13 cellular contexts compared by ENCODE assay signal in genomic region chr19:32336259-32337111, GRCh38. TPM values are rescaled to one million over a fixed set of nuclear protein-coding genes. Genes with fewer than 3 reads are reported as not detected.
DNase-seq lines count a peak whose midpoint lies in the region; ATAC-seq, FAIRE-seq and TF ChIP-seq lines count a peak whose summit lies in the region.
"Had no signal": no experiment of that assay in that cellular context is flagged by ENCODE, and none has a peak within 500 bp of the region (broad histone marks: within the 10 kb centered on the region; RNA-seq: fewer than 3 reads in every experiment).

No MANE protein-coding gene starts in this region.

- H3K27ac ChIP-seq in K562 (ENCODE audit: extremely low read depth, low read depth, low read length) (no peak overlapping the region), tibial nerve (peak overlapping the region in 2 of 4 donors; percentile 51 to 65)
- H3K27ac ChIP-seq: 22Rv1 had no signal

- TF ChIP-seq POLR2A in K562 (conservative IDR thresholded peaks at IDR 0.05) (no peak), tibial nerve (IDR thresholded peaks at IDR 0.05) (no peak)

- no peaks in the 10 kb centered on the region for H3K9me1 ChIP-seq in K562 (ENCODE audit: control insufficient read depth, insufficient read depth, low read length)

- FAIRE-seq in K562 (lab: Jason Lieb, UNC) = peak; percentile 66

- H3K4me1 ChIP-seq in K562 (replicated peaks in 1 of 2; ENCODE audit: control insufficient read depth in 2 of 2, insufficient read depth in 2 of 2, low read length in 2 of 2) (peaks cover 0 to 3% of the 10 kb centered on the region in 2 experiments; a peak in 1 of 5 replicates), tibial nerve (peaks cover 0 to 10% (median 0%) of the 10 kb centered on the region in 4 donors)

- WGBS in K562 (ENCODE audit: insufficient coverage, low coverage, missing lambda C conversion rate) = 5% methylated on average over 8 of the region's 8 CpGs
- WGBS in tibial nerve, 2 donors = 55 to 56% methylated on average over 8 of the region's 8 CpGs

- POLR2A ChIA-PET in K562 (lab: Yijun Ruan, JAX) = interaction anchor here (0.5 to 2.5 kb wide), 2 partner anchors 9 to 237 kb away, joined by 4 to 8 read pairs; partner anchors contain the start of gene ZNF507

- CTCF ChIA-PET in K562 (lab: Yijun Ruan, JAX; ENCODE audit: low intra/inter-chr PET ratio) = interaction anchor here (0.6 to 1.2 kb wide), 2 partner anchors 234 to 238 kb away, joined by 3 to 10 read pairs; no protein-coding TSS in a partner anchor

- H4K20me1 ChIP-seq in K562 (replicated peaks; ENCODE audit: control insufficient read depth, insufficient read depth, low read length) = no peaks in the 10 kb centered on the region; the same call in 1 of the 2 replicates

- H3K27me3 ChIP-seq in K562 (ENCODE audit: control insufficient read depth in 2 of 2, insufficient read depth in 2 of 2, low read length in 2 of 2) (peaks cover 6 to 18% of the 10 kb centered on the region in 2 experiments; a peak in 4 of 5 replicates), tibial nerve (no peaks in the 10 kb centered on the region)

- no TSS peak for BruUV-seq in K562 (replicated peaks; lab: Mats Ljungman, UMichigan)

- no peak overlapping the region for H3K4me3 ChIP-seq in K562
- H3K4me3 ChIP-seq in tibial nerve = peak overlapping the region in 3 of 4 donors; percentile 3 to 31 (median 18)

- no peak overlapping the region for H3K9ac ChIP-seq in K562 (ENCODE audit: insufficient read depth in 1 of 2, low read depth in 2 of 2, low read length in 2 of 2)

- intact Hi-C loops in K562 (cut with micrococcal nuclease) = loop anchor here (1.0 to 5.0 kb wide), 2 partner anchors 49 to 234 kb away; no protein-coding TSS in a partner anchor

- peak; percentile 38 to 61 for TF ChIP-seq RAD21 in K562 (CRISPR knock-in tag; conservative IDR thresholded peaks at IDR 0.05 in 1 of 2, IDR thresholded peaks at IDR 0.05 in 1 of 2)

- in situ Hi-C loops in K562 (cut with MboI) = no loop called here

- H3K9me3 ChIP-seq in K562 (replicated peaks; ENCODE audit: control insufficient read depth, insufficient read depth, low read depth, low read length) (no peaks in the 10 kb centered on the region), tibial nerve (no peaks in the 10 kb centered on the region)

- peak overlapping the region; percentile 21; the same call in 1 of the 2 replicates for H2AFZ ChIP-seq in K562 (ENCODE audit: low read depth, low read length)

- peak; percentile 49 for ATAC-seq in K562
- ATAC-seq in HG03045 (IDR thresholded peaks at IDR 0.05; ENCODE audit: unreplicated experiment) = no peak
- ATAC-seq: WTC11 had no signal

- H3K36me3 ChIP-seq in K562 (ENCODE audit: control insufficient read depth, insufficient read depth, low read length) (no peaks in the 10 kb centered on the region), tibial nerve (no peaks in the 10 kb centered on the region)

- no peaks in the 10 kb centered on the region for H3K79me2 ChIP-seq in K562 (ENCODE audit: control insufficient read depth, insufficient read depth, low read length)

- TF ChIP-seq CTCF in K562 (IDR thresholded peaks at IDR 0.05 in 2 of 3, conservative IDR thresholded peaks at IDR 0.05 in 1 of 3; ENCODE audit: insufficient read depth in 2 of 3, low read depth in 1 of 3, low read length in 3 of 3) = peak in 2 of 3 experiments; percentile 24 to 61; a peak in 2 of 6 replicates
- no peak for TF ChIP-seq CTCF in tibial nerve (IDR thresholded peaks at IDR 0.05)

- peak overlapping the region; percentile 27 for H3K4me2 ChIP-seq in K562 (ENCODE audit: insufficient read depth, low read length)

- DNase-seq in DMS 273 (lab: John Stamatoyannopoulos, UW; ENCODE audit: unreplicated experiment) (peak; percentile 12), DMS 273 treated with DMSO at 0.1 percent for 48 hours (lab: John Stamatoyannopoulos, UW) (no peak), K562 (ENCODE audit: extremely low read depth in 1 of 4, low spot score in 3 of 4) (no peak), hepatic stellate cell (ENCODE audit: low spot score) (peak; percentile 59), tibial nerve (ENCODE audit: low spot score in 2 of 2) (no peak), NCI-H1417 treated with DMSO at 0.1 percent for 48 hours (lab: John Stamatoyannopoulos, UW) (no peak), C1 segment of cervical spinal cord (lab: John Stamatoyannopoulos, UW) (no peak)
- DNase-seq: endodermal cell, Kasumi-1, NCI-H748 treated with DMSO at 0.1 percent for 48 hours had no signal

- no peak for TF ChIP-seq EP300 in K562 (IDR thresholded peaks at IDR 0.05; ENCODE audit: low read length)
- no peak for TF ChIP-seq EP300 in tibial nerve (IDR thresholded peaks at IDR 0.05)

TF ChIP-seq in K562, 482 proteins besides CTCF, POLR2A, EP300 and RAD21 (continues in another document):
- TF ChIP-seq KDM2B (CRISPR knock-in tag; IDR thresholded peaks at IDR 0.05) = no peak
- peak; percentile 13; the same call in 1 of the 2 replicates for TF ChIP-seq RFX1 (IDR thresholded peaks at IDR 0.05)
- TF ChIP-seq LARP7 (IDR thresholded peaks at IDR 0.05) = no peak
- TF ChIP-seq HMGN3 (IDR thresholded peaks at IDR 0.05; ENCODE audit: borderline replicate concordance, extremely low read depth, insufficient read length, low read depth, low read length) = no peak
- no peak for TF ChIP-seq MNT (conservative IDR thresholded peaks at IDR 0.05)
- peak in 1 of 2 experiments; percentile 66; a peak in 1 of 4 replicates for TF ChIP-seq SRF (CRISPR knock-in tag; IDR thresholded peaks at IDR 0.05)
- no peak for TF ChIP-seq USF1 (CRISPR knock-in tag; IDR thresholded peaks at IDR 0.05)
- TF ChIP-seq XRCC4 (IDR thresholded peaks at IDR 0.05; ENCODE audit: extremely low read depth, insufficient read depth, insufficient read length) = no peak
- no peak for TF ChIP-seq C11orf30 (IDR thresholded peaks at IDR 0.05; ENCODE audit: low read depth)
- TF ChIP-seq KAT7 (CRISPR knock-in tag; IDR thresholded peaks at IDR 0.05; ENCODE audit: borderline replicate concordance) = no peak
- no peak for TF ChIP-seq HIVEP1 (CRISPR knock-in tag; IDR thresholded peaks at IDR 0.05)
- TF ChIP-seq MXI1 (IDR thresholded peaks at IDR 0.05; ENCODE audit: low read depth, low read length) = no peak
- TF ChIP-seq SMARCB1 (IDR thresholded peaks at IDR 0.05; ENCODE audit: insufficient read length, low read depth) = no peak
- no peak for TF ChIP-seq PTRF (tag; IDR thresholded peaks at IDR 0.05)
- no peak for TF ChIP-seq NR4A1 (CRISPR knock-in tag; IDR thresholded peaks at IDR 0.05)
- TF ChIP-seq NR4A1 (tag; IDR thresholded peaks at IDR 0.05) = no peak
- no peak for TF ChIP-seq EHMT2 (IDR thresholded peaks at IDR 0.05)
- TF ChIP-seq MLLT1 (IDR thresholded peaks at IDR 0.05) = no peak
- no peak for TF ChIP-seq RB1 (IDR thresholded peaks at IDR 0.05; ENCODE audit: low read depth)

RNA-seq across cellular contexts. Expression of gene ZNF507, which starts 8.9 kb away (rescaled TPM):
- total RNA-seq in K562 (2011; cell fraction: chromatin; rRNA removed; ENCODE audit: low replicate concordance) = 20.4 and 74.7 TPM in 2 replicates
- 9.5 and 13.7 TPM in 2 replicates for total RNA-seq in K562 (2011; cell fraction: nucleolus; rRNA removed)
- total RNA-seq in K562 (2011; cell fraction: nucleoplasm; rRNA removed) = 27.4 and 35.9 TPM in 2 replicates
- total RNA-seq in K562 (2014; rRNA removed) (7.8 and 9.2 TPM in 2 replicates), K562 (2014; rRNA removed; fragmentation: Illumina TruSeq; extraction: Trizol) (10.4 and 11.8 TPM in 2 replicates), K562 (2015; rRNA removed; fragmentation: Illumina TruSeq; extraction: Trizol) (9.5 and 10.1 TPM in 2 replicates), K562 (2021) (15.1 and 18.1 TPM in 2 replicates), tibial nerve (10 to 100 TPM; 28.5 to 35.7 (median 32.1) TPM)
- polyA plus RNA-seq in K562 (2011; rRNA removed) (22.4 and 25.0 TPM in 2 replicates), K562 (2014; fragmentation: Illumina TruSeq; extraction: Trizol) (16.8 and 17.8 TPM in 2 replicates), K562 (2014; fragmentation: Nextera tagmentation; extraction: Ambion mirVana) (1 to 10 TPM; 2.9 to 3.2 TPM), K562 (2014; rRNA removed) (11.2 and 12.0 TPM in 2 replicates)
- 6.0 and 11.1 TPM in 2 replicates for polyA plus RNA-seq in K562 (2011; cell fraction: cytosol; rRNA removed)
- polyA plus RNA-seq in K562 (2011; cell fraction: nucleus; rRNA removed) = 17.7 and 20.0 TPM in 2 replicates
- 7.5 and 8.7 TPM in 2 replicates for polyA plus RNA-seq in K562 (2012)
- polyA minus RNA-seq in K562 (2011; rRNA and poly(A)+ RNA removed) = 45.8 and 57.4 TPM in 2 replicates
- polyA minus RNA-seq in K562 (2011; cell fraction: cytosol; rRNA and poly(A)+ RNA removed) = 12.8 and 13.5 TPM in 2 replicates
- polyA minus RNA-seq in K562 (2011; cell fraction: nucleus; rRNA and poly(A)+ RNA removed) = 18.2 and 29.5 TPM in 2 replicates

Comparison
In these comparisons a context has a peak if more than half of its experiments do, and no peak if none do; other contexts are left out.
1. DNase-seq: peak in DMS 273 (single experiment) and hepatic stellate cell (single experiment); none in DMS 273 treated with DMSO at 0.1 percent for 48 hours (single experiment), K562 (0 of 4), tibial nerve (0 of 2), NCI-H1417 treated with DMSO at 0.1 percent for 48 hours (single experiment) and C1 segment of cervical spinal cord (0 of 14).
2. CTCF ChIP-seq: peak in K562 (2 of 3); none in tibial nerve (0 of 5).